ENCODE assay signal across 16 cellular contexts in the genomic region with DNA sequence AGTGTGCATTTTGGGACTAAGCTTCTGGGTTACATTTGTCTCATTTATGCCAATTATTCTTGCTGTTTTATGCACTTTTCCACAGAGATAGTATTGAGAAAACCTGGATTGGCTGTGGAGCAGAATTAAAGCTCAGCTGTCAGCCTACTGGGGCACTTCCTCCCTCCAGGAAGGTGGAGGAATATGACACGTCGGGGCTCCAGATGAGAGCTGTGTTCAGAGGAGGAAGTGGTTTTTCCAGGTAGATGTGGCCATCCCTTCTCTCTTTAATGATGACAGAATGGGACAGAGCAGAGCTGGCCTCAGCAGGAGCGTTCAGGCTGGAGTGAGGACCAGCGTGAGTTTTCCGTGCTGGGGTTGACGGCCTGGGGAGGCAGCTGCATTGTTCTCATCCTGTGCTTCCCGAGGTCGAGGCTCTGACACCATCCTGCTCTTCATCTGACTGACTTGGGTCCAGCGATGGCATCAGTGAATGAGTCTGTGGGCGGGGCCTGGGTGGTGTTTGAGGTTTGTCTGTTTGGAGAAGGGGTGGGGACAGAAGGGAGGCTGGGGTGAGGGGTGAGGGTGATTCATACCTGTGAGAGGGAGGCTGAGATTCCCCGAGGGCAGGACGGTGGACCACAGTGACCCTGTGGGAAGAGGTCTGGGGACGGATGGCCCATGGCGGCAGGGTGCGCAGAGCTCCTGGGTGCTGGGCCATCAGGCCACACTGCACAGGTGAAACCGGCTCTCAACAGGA.
DNase-seq lines count a peak whose midpoint lies in the region; ATAC-seq and TF ChIP-seq lines count a peak whose summit lies in the region.
"Had no signal": no experiment of that assay in that cellular context is flagged by ENCODE, and none has a peak within 500 bp of the region (broad histone marks: within the 10 kb centered on the region; RNA-seq: fewer than 3 reads in every experiment).

No MANE protein-coding gene starts in this region.

- no peak overlapping the region for H3K4me2 ChIP-seq in neural cell (ENCODE audit: low read length)

- no peak for TF ChIP-seq EP300 in neural cell (conservative IDR thresholded peaks at IDR 0.05; ENCODE audit: poor library complexity, severe bottlenecking)

- no peak overlapping the region for H2AFZ ChIP-seq in neural cell (ENCODE audit: low read depth, low read length)

- no peak for TF ChIP-seq RAD21 in neural cell (conservative IDR thresholded peaks at IDR 0.05)

- peak overlapping the region; percentile 45 for H3K4me3 Mint-ChIP-seq in activated T-helper 17 cell treated with anti-CD3 and anti-CD28 coated beads, Interleukin-2, amount 50 U/mL, for 72 hours
- H3K4me3 Mint-ChIP-seq: brain had no signal

- no peaks in the 10 kb centered on the region for H3K27me3 Mint-ChIP-seq in activated T-helper 17 cell treated with anti-CD3 and anti-CD28 coated beads, Interleukin-2, amount 50 U/mL, for 72 hours
- H3K27me3 Mint-ChIP-seq: brain had no signal

- peak; percentile 75 for ATAC-seq in activated T-helper 17 cell treated with anti-CD3 and anti-CD28 coated beads, Interleukin-2, amount 50 U/mL, for 72 hours (replicated peaks)
- no peak for ATAC-seq in HG02763 (IDR thresholded peaks at IDR 0.05; ENCODE audit: unreplicated experiment)

- no peaks in the 10 kb centered on the region for H3K36me3 ChIP-seq in neural cell (ENCODE audit: insufficient read depth, low read length)
- H3K36me3 ChIP-seq: SJSA1 had no signal

- no peaks in the 10 kb centered on the region for H3K9me3 Mint-ChIP-seq in activated T-helper 17 cell treated with anti-CD3 and anti-CD28 coated beads, Interleukin-2, amount 50 U/mL, for 72 hours

- peaks cover 29% of the 10 kb centered on the region for H3K4me1 Mint-ChIP-seq in activated T-helper 17 cell treated with anti-CD3 and anti-CD28 coated beads, Interleukin-2, amount 50 U/mL, for 72 hours

- H3K9me2 ChIP-seq in neural cell (ENCODE audit: insufficient read depth, low read length) = no peaks in the 10 kb centered on the region

- no peak for TF ChIP-seq CTCF in neural cell (IDR thresholded peaks at IDR 0.05; ENCODE audit: poor library complexity, severe bottlenecking)

- no peaks in the 10 kb centered on the region for H3K9me3 ChIP-seq in neural cell (ENCODE audit: low read length)
- H3K9me3 ChIP-seq: SJSA1 had no signal

- H3K27ac Mint-ChIP-seq in activated T-helper 17 cell treated with anti-CD3 and anti-CD28 coated beads, Interleukin-2, amount 50 U/mL, for 72 hours = peak overlapping the region; percentile 44

- H3K9ac ChIP-seq in neural cell (ENCODE audit: low read length) = peak overlapping the region; percentile 31

- H3F3A ChIP-seq in neural cell (ENCODE audit: insufficient read depth, low read length, poor library complexity, severe bottlenecking) = no peaks in the 10 kb centered on the region

- no peaks in the 10 kb centered on the region for H4K20me1 ChIP-seq in neural cell (ENCODE audit: insufficient read depth)

- H3K27ac ChIP-seq in neural cell (ENCODE audit: low read length) = peak overlapping the region; percentile 83
- H3K27ac ChIP-seq: SJSA1 had no signal

- no peaks in the 10 kb centered on the region for H3K79me2 ChIP-seq in neural cell (replicated peaks; ENCODE audit: insufficient read depth, low read length)

- no peaks in the 10 kb centered on the region for H3K27me3 ChIP-seq in neural cell (ENCODE audit: insufficient read depth, low read depth, low read length)
- H3K27me3 ChIP-seq: SJSA1 had no signal

- DNase-seq in NCI-H2029 (lab: John Stamatoyannopoulos, UW) (peak; percentile 18), NCI-H2029 treated with DMSO at 0.1 percent for 48 hours (lab: John Stamatoyannopoulos, UW) (no peak), NCI-H69 (lab: John Stamatoyannopoulos, UW) (peak; percentile 66), NOMO-1 treated with DMSO at 0.1 percent for 48 hours (lab: John Stamatoyannopoulos, UW; ENCODE audit: unreplicated experiment) (no peak), AG08395 (ENCODE audit: low spot score) (no peak)
- DNase-seq: 8988T, COR-L47, foreskin melanocyte, NCI-H526, occipital lobe, small intestine had no signal

- peaks cover 5% of the 10 kb centered on the region for H3K36me3 Mint-ChIP-seq in activated T-helper 17 cell treated with anti-CD3 and anti-CD28 coated beads, Interleukin-2, amount 50 U/mL, for 72 hours (ENCODE audit: low read depth)
- H3K36me3 Mint-ChIP-seq: brain had no signal

- no peak overlapping the region for H3K4me3 ChIP-seq in neural cell (ENCODE audit: low read length)
- H3K4me3 ChIP-seq: SJSA1 had no signal

TF ChIP-seq in neural cell, 6 proteins besides CTCF, POLR2A, EP300 and RAD21:
- TF ChIP-seq EZH2 (IDR thresholded peaks at IDR 0.05; ENCODE audit: borderline replicate concordance, insufficient read depth, low read length, poor library complexity, severe bottlenecking) = no peak
- TF ChIP-seq, protein P1, sequence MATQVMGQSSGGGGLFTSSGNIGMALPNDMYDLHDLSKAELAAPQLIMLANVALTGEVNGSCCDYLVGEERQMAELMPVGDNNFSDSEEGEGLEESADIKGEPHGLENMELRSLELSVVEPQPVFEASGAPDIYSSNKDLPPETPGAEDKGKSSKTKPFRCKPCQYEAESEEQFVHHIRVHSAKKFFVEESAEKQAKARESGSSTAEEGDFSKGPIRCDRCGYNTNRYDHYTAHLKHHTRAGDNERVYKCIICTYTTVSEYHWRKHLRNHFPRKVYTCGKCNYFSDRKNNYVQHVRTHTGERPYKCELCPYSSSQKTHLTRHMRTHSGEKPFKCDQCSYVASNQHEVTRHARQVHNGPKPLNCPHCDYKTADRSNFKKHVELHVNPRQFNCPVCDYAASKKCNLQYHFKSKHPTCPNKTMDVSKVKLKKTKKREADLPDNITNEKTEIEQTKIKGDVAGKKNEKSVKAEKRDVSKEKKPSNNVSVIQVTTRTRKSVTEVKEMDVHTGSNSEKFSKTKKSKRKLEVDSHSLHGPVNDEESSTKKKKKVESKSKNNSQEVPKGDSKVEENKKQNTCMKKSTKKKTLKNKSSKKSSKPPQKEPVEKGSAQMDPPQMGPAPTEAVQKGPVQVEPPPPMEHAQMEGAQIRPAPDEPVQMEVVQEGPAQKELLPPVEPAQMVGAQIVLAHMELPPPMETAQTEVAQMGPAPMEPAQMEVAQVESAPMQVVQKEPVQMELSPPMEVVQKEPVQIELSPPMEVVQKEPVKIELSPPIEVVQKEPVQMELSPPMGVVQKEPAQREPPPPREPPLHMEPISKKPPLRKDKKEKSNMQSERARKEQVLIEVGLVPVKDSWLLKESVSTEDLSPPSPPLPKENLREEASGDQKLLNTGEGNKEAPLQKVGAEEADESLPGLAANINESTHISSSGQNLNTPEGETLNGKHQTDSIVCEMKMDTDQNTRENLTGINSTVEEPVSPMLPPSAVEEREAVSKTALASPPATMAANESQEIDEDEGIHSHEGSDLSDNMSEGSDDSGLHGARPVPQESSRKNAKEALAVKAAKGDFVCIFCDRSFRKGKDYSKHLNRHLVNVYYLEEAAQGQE (IDR thresholded peaks at IDR 0.05; ENCODE audit: borderline replicate concordance) = no peak
- no peak for TF ChIP-seq SMC3 (conservative IDR thresholded peaks at IDR 0.05; ENCODE audit: poor library complexity)
- TF ChIP-seq MXI1 (conservative IDR thresholded peaks at IDR 0.05; ENCODE audit: poor library complexity, severe bottlenecking) = no peak
- no peak for TF ChIP-seq TAF1 (IDR thresholded peaks at IDR 0.05; ENCODE audit: low read depth)
- no peak for TF ChIP-seq POLR2AphosphoS5 (IDR thresholded peaks at IDR 0.05)

Comparison
In these comparisons a context has a peak if more than half of its experiments do, and no peak if none do; other contexts are left out.
1. DNase-seq: peak in NCI-H2029 (single experiment) and NCI-H69 (single experiment); none in NCI-H2029 treated with DMSO at 0.1 percent for 48 hours (single experiment), NOMO-1 treated with DMSO at 0.1 percent for 48 hours (single experiment) and AG08395 (single experiment).